In the genomic region with DNA sequence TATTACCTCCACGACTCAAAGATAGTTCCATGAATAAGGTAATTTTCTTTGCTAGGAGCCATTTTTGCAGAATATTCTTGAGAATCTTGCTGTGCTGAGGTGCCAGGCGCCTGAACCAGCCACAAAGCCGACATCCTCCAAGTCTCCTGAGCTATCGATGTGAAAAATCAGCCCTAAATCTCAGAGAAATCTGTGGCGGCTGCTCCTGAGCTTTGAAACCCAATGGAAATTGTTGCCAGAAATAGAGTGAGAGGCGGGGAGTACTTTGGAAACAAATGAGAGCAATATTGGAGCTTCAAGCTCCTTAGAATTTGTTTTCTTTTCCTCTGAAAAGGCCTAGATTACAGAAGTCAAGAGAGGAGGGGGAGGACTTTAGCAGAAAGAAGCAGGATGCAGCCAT, we compare ENCODE assay signal across 21 cellular contexts. TPM values are rescaled to one million over a fixed set of nuclear protein-coding genes. Genes with fewer than 3 reads are reported as not detected.
"Had no signal": no experiment of that assay in that cellular context is flagged by ENCODE, and none has a peak within 500 bp of the region (broad histone marks: within the 10 kb centered on the region; RNA-seq: fewer than 3 reads in every experiment).

No MANE protein-coding gene starts in this region.

- H3K4me1 Mint-ChIP-seq: IgD-negative memory B cell had no signal

- H3K27ac ChIP-seq: HL-60, KMS-11, SJSA1, SK-N-MC had no signal

- H3K9me3 ChIP-seq: SJSA1 had no signal

- H3K4me3 ChIP-seq: K562, SJSA1, SK-N-MC had no signal

- H3K9me3 Mint-ChIP-seq: IgD-negative memory B cell had no signal

- H3K36me3 Mint-ChIP-seq: IgD-negative memory B cell had no signal

- H3K36me3 ChIP-seq: SJSA1 had no signal

- H3K4me3 Mint-ChIP-seq: IgD-negative memory B cell had no signal

- DNase-seq: Kasumi-1, MM.1S, NCI-H1092 treated with DMSO at 0.1 percent for 48 hours, NCI-H1436, NCI-H187, NCI-H2029, NCI-H2081 treated with DMSO at 0.1 percent for 48 hours, NCI-H2171, NCI-H446, NCI-H510A, NCI-H524 treated with DMSO at 0.1 percent for 48 hours, NCI-H774, Right ventricle myocardium superior, RPMI8226, SIG-M5 had no signal

- H3K27ac Mint-ChIP-seq: IgD-negative memory B cell had no signal

RNA-seq across cellular contexts. Expression of gene CAMK1G, which starts 6.3 kb away (rescaled TPM):
- total RNA-seq: K562, Right ventricle myocardium superior had no signal
- polyA plus RNA-seq: IgD-negative memory B cell, K562 had no signal
